8 cellular contexts compared by ENCODE assay signal in the genomic region with DNA sequence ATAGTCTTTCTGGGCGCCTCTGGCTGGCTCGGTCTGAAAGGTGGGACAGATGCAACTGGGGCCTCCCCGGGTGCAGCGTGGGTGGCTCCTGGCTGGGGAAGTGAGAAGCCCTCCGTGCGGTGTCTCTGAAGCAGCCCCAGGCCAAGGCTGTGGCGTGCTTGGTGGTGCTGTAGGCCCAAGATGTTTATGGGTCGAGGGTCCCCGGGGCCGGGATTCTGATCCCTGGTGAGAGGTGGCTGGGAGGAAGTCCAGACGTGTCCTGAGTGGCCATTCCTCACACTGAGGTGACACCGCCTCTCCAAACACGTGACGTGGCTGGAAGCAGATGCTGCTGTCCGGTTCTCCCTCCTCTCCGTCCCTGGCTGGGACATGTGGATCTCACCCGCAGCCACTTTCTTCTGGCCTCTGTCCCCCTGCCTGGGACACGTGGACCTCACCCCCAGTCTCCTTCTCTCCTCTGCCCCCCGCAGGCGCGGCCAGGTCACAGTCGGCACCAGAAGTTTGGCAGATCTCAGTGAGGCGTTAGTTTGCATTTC. TPM values are rescaled to one million over a fixed set of nuclear protein-coding genes. Genes with fewer than 3 reads are reported as not detected.
DNase-seq lines count a peak whose midpoint lies in the region; ATAC-seq, FAIRE-seq and TF ChIP-seq lines count a peak whose summit lies in the region.

No MANE protein-coding gene starts in this region.

- TF ChIP-seq POLR2A in esophagus squamous epithelium (IDR thresholded peaks at IDR 0.05) = no peak

- H3K4me1 ChIP-seq in HUES64 (ENCODE audit: insufficient read depth, low read length) (peaks cover 18% of the 10 kb centered on the region), esophagus squamous epithelium (peaks cover 13 to 35% (median 26%) of the 10 kb centered on the region in 3 donors), pancreas (peaks cover 0 to 13% (median 0%) of the 10 kb centered on the region in 3 donors)

- H3K27me3 ChIP-seq in GM06990 (replicated peaks; ENCODE audit: control insufficient read depth, insufficient read depth, low read length) (no peaks in the 10 kb centered on the region), HUES64 (ENCODE audit: insufficient read depth, low read length) (no peaks in the 10 kb centered on the region), esophagus squamous epithelium (no peaks in the 10 kb centered on the region), pancreas (no peaks in the 10 kb centered on the region)

- H3K27ac ChIP-seq in HUES64 (ENCODE audit: low read depth, low read length) (no peak overlapping the region; the same call in 1 of the 2 replicates), esophagus squamous epithelium (peak overlapping the region; percentile 34 to 91 (median 80)), pancreas (peak overlapping the region; percentile 96 to 98 (median 96))

- H3K4me3 ChIP-seq in GM06990 (replicated peaks; ENCODE audit: low read depth, low read length) = peak overlapping the region; percentile 63
- peak overlapping the region; percentile 42 for H3K4me3 ChIP-seq in HUES64 (ENCODE audit: low read length)
- peak overlapping the region; percentile 15 to 87 (median 54) for H3K4me3 ChIP-seq in esophagus squamous epithelium
- peak overlapping the region; percentile 8 to 60 (median 26) for H3K4me3 ChIP-seq in pancreas

- peak; percentile 48 for ATAC-seq in GM21367 (IDR thresholded peaks at IDR 0.05; ENCODE audit: unreplicated experiment)
- ATAC-seq in pancreas = peak; percentile 42 to 52 (median 48)

- no peak for FAIRE-seq in pancreas (lab: Jason Lieb, UNC)

- peak; percentile 47 for TF ChIP-seq CTCF in GM06990 (IDR thresholded peaks at IDR 0.05; ENCODE audit: insufficient read depth, low read length, poor library complexity, severe bottlenecking)
- TF ChIP-seq CTCF in esophagus squamous epithelium (IDR thresholded peaks at IDR 0.05) = peak in 1 of 6 experiments; percentile 7
- no peak for TF ChIP-seq CTCF in pancreas (IDR thresholded peaks at IDR 0.05)

- no peaks in the 10 kb centered on the region for H3K9me3 ChIP-seq in HUES64 (ENCODE audit: insufficient read depth, low read depth, low read length)
- H3K9me3 ChIP-seq in esophagus squamous epithelium = no peaks in the 10 kb centered on the region
- no peaks in the 10 kb centered on the region for H3K9me3 ChIP-seq in pancreas

- WGBS in HUES64 = 59% methylated on average over 23 of the region's 23 CpGs
- 11 to 13% methylated on average over 7 to 17 of the region's 23 CpGs for WGBS in esophagus squamous epithelium, 2 donors
- WGBS in pancreas, 2 donors = 2 to 4% methylated on average over 23 of the region's 23 CpGs

- H3K9ac ChIP-seq in HUES64 (ENCODE audit: low read depth, low read length) = no peak overlapping the region; the same call in 1 of the 2 replicates

- DNase-seq in GM06990 (ENCODE audit: extremely low read depth, insufficient read length) (no peak), esophagus squamous epithelium (lab: John Stamatoyannopoulos, UW) (no peak), pancreas (peak; percentile 81 to 93 (median 88)), DMS153 treated with DMSO at 0.1 percent for 48 hours (lab: John Stamatoyannopoulos, UW; ENCODE audit: unreplicated experiment) (no peak), dermis blood vessel endothelial cell (no peak)
- peak; percentile 22 to 66 for DNase-seq in activated CD4-positive, alpha-beta T cell treated with anti-CD3 and anti-CD28 coated beads, Interleukin-2, amount 50 U/mL, for 24 hours (ENCODE audit: low read depth in 1 of 2, low spot score in 1 of 2)

- peaks cover 3% of the 10 kb centered on the region for H3K36me3 ChIP-seq in GM06990 (ENCODE audit: control insufficient read depth, insufficient read depth, low read length)
- no peaks in the 10 kb centered on the region for H3K36me3 ChIP-seq in HUES64 (ENCODE audit: insufficient read depth, low read length)
- no peaks in the 10 kb centered on the region for H3K36me3 ChIP-seq in esophagus squamous epithelium
- H3K36me3 ChIP-seq in pancreas = no peaks in the 10 kb centered on the region

- intact Hi-C loops in esophagus squamous epithelium (cut with DNase I) (no loop called here), pancreas (cut with DNase I) (no loop called here)

RNA-seq across cellular contexts. Expression of a gene that starts 12.6 kb away (rescaled TPM):
- not detected for polyA plus RNA-seq in HUES64 (2013, experiment 1 of 2)
- polyA plus RNA-seq in HUES64 (2013, experiment 2 of 2) = not detected
- total RNA-seq in esophagus squamous epithelium = under 1 TPM in 2 of 4 donors, not detected in 2; 0.12 to 0.19 TPM
- total RNA-seq in pancreas = not detected
- polyA plus RNA-seq in pancreas = under 1 TPM; 0.02 to 0.19 TPM
- not detected in 2 replicates for total RNA-seq in dermis blood vessel endothelial cell

RNA-seq across cellular contexts. Expression of a gene that starts 23.5 kb away (rescaled TPM):
- 0.45 TPM for polyA plus RNA-seq in HUES64 (2013, experiment 1 of 2)
- polyA plus RNA-seq in HUES64 (2013, experiment 2 of 2) = 1.1 TPM
- total RNA-seq in esophagus squamous epithelium (1 to 10 TPM; 1.2 to 2.5 (median 1.5) TPM), pancreas (under 1 TPM in 5 of 6 donors, not detected in 1; 0.14 to 0.63 (median 0.29) TPM), dermis blood vessel endothelial cell (not detected in 2 replicates)
- under 1 TPM; 0.09 to 0.23 TPM for polyA plus RNA-seq in pancreas

Comparison
In these comparisons a context has a peak if more than half of its experiments do, and no peak if none do; other contexts are left out.
1. DNase-seq: peak in activated CD4-positive, alpha-beta T cell treated with anti-CD3 and anti-CD28 coated beads, Interleukin-2, amount 50 U/mL, for 24 hours (2 of 2) and pancreas (6 of 6); none in GM06990 (single experiment), esophagus squamous epithelium (single experiment), DMS153 treated with DMSO at 0.1 percent for 48 hours (single experiment) and dermis blood vessel endothelial cell (single experiment).
2. Peak in every context shown above with its lines, with median percentiles within 50 percentile points of each other: H3K4me3 ChIP-seq.